Comparison of ENCODE assay signal across 15 cellular contexts in the genomic region with DNA sequence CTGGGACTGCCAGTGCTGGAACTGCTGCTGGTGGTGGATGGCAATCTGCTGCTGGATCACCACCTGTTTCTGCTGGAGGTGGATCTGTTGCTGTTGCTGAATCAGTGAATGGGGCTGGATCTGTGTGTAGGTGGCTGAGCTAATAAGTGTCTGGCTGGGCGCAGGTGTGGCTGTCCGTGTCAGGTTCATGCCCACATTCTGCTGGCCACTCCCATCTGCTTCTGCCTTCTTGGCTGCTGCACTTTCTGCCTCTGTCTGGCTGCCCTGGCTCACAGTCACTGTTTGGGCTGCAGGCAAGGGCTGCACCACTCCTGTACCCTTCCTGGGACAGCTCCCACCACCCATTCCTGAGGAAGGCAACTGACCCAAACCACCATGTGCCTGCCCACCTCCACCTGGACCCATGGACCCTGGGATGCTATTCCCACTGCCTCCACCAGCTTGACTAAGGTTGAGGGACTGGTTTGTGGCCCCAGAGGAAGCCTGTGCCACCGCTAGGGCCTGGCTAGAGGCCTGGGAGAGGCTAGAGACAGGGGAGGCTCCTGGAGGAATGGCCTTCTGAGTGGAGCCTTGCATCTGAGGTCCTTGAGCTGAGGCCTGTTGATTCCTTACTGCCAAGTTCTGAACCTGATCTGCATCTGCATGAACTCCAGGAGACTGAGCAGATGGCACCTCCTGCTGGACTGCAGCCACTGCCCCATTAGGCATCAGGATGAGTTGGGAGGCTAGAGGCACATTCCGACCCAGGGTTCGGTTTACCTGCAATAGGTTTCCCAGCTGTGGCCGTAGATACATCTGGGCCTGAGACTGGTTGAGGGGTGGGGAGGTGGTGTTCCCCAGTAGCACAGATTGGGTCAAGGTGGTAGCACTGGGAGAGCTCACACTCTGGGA. TPM values are rescaled to one million over a fixed set of nuclear protein-coding genes. Genes with fewer than 3 reads are reported as not detected.
DNase-seq lines count a peak whose midpoint lies in the region; ATAC-seq, FAIRE-seq and TF ChIP-seq lines count a peak whose summit lies in the region.
"Not testable (repeated sequence)": the region's sequence is repeated elsewhere in the genome, so short reads cannot be mapped to it uniquely, and the experiment has no call there.
"Had no signal": no experiment of that assay in that cellular context is flagged by ENCODE, and none has a peak within 500 bp of the region (broad histone marks: within the 10 kb centered on the region; RNA-seq: fewer than 3 reads in every experiment).

No MANE protein-coding gene starts in this region.

- intact Hi-C loops in right lobe of liver (cut with DNase I); stomach (cut with DNase I; ENCODE audit: low total_unique reads): not testable (repeated sequence)

- not testable (repeated sequence) for H3K27ac Mint-ChIP-seq in neural progenitor cell

- H3K9me3 Mint-ChIP-seq in neural progenitor cell, result not testable (repeated sequence)

- not testable (repeated sequence) for H3K4me3 ChIP-seq in bronchial epithelial cell (ENCODE audit: low read depth, low read length); right lobe of liver; neural progenitor cell; stomach

- no CpG with 5 or more reads among the region's 6 CpGs for WGBS in right lobe of liver (ENCODE audit: insufficient coverage, low coverage, low lambda C conversion rate, missing lambda C conversion rate)
- 57 to 97% (median 72%) methylated on average over 3 to 5 of the region's 6 CpGs for WGBS in stomach, 5 donors

- not testable (repeated sequence) for H3F3A ChIP-seq in neural progenitor cell (ENCODE audit: low read depth)

- not testable (repeated sequence) for H3K4me1 ChIP-seq in foreskin keratinocyte, right lobe of liver, neural progenitor cell, stomach

- not testable (repeated sequence) for H3K4me1 Mint-ChIP-seq in neural progenitor cell

- H3K27ac ChIP-seq in foreskin keratinocyte, right lobe of liver, neural progenitor cell, stomach: not testable (repeated sequence)

- H3K9me3 ChIP-seq in right lobe of liver; neural progenitor cell (ENCODE audit: low read depth); stomach: not testable (repeated sequence)

- TF ChIP-seq POLR2A in right lobe of liver (IDR thresholded peaks at IDR 0.05); stomach (IDR thresholded peaks at IDR 0.05): not testable (repeated sequence)

- H3K27me3 ChIP-seq in bronchial epithelial cell (ENCODE audit: control insufficient read depth, insufficient read depth, low read length); right lobe of liver; neural progenitor cell; stomach: not testable (repeated sequence)
- H3K27me3 ChIP-seq in foreskin keratinocyte, result peaks cover 14% of the 10 kb centered on the region

- TF ChIP-seq EP300 in stomach (IDR thresholded peaks at IDR 0.05), result not testable (repeated sequence)

- H3K27me3 Mint-ChIP-seq in neural progenitor cell (ENCODE audit: insufficient read depth, low read depth), result not testable (repeated sequence)

- ATAC-seq in foreskin keratinocyte (peak; percentile 14), right lobe of liver (peak; percentile 11 to 67 (median 13))

- H2AFZ ChIP-seq in neural progenitor cell (replicated peaks), result peak overlapping the region; percentile 85

- H4K20me1 ChIP-seq in neural progenitor cell (ENCODE audit: low read depth), result not testable (repeated sequence)

- H3K79me2 ChIP-seq in neural progenitor cell (ENCODE audit: low read depth), result not testable (repeated sequence)

- peak; percentile 5 for DNase-seq in ELF-1 (ENCODE audit: low read depth, low spot score)
- peak; percentile 30 for DNase-seq in NCI-H748 (lab: John Stamatoyannopoulos, UW; ENCODE audit: unreplicated experiment)
- not testable (repeated sequence) for DNase-seq in bronchial epithelial cell (ENCODE audit: low read depth); foreskin keratinocyte; right lobe of liver; neural progenitor cell (ENCODE audit: low spot score)
- DNase-seq in stomach, result peak; percentile 26

- H3K36me3 Mint-ChIP-seq in neural progenitor cell, result not testable (repeated sequence)

- not testable (repeated sequence) for H3K4me2 ChIP-seq in neural progenitor cell

- not testable (repeated sequence) for H3K4me3 Mint-ChIP-seq in neural progenitor cell

- peak; percentile 40 for FAIRE-seq in bronchial epithelial cell (lab: Jason Lieb, UNC)

- not testable (repeated sequence) for H3K36me3 ChIP-seq in bronchial epithelial cell (ENCODE audit: control insufficient read depth, insufficient read depth, low read length); right lobe of liver; neural progenitor cell; stomach

- H3K9ac ChIP-seq in neural progenitor cell, result not testable (repeated sequence)

- not testable (repeated sequence) for TF ChIP-seq CTCF in bronchial epithelial cell (IDR thresholded peaks at IDR 0.05; ENCODE audit: insufficient read depth, low read length, severe bottlenecking); foreskin keratinocyte (conservative IDR thresholded peaks at IDR 0.05); right lobe of liver (IDR thresholded peaks at IDR 0.05); neural progenitor cell (IDR thresholded peaks at IDR 0.05); stomach (IDR thresholded peaks at IDR 0.05)

RNA-seq across cellular contexts. Expression of a gene that starts 12.3 kb away (rescaled TPM):
- not detected in 2 replicates for total RNA-seq in bronchial epithelial cell
- total RNA-seq in foreskin keratinocyte, result not detected in 2 replicates
- not detected in 2 replicates for polyA plus RNA-seq in foreskin keratinocyte
- not detected for total RNA-seq in right lobe of liver
- not detected in 2 replicates for total RNA-seq in neural progenitor cell (ENCODE audit: low replicate concordance)
- not detected for total RNA-seq in stomach
- polyA plus RNA-seq in stomach, result not detected
- total RNA-seq: A673; Caco-2; CD8-positive, alpha-beta memory T cell; G401; GM12878; H7; HT-29 had no signal
- polyA plus RNA-seq: CD8-positive, alpha-beta memory T cell; GM12878; IgD-negative memory B cell had no signal

RNA-seq across cellular contexts. Expression of a gene that starts 13.4 kb away (rescaled TPM):
- total RNA-seq in bronchial epithelial cell (not detected in 2 replicates), foreskin keratinocyte (not detected in 2 replicates), right lobe of liver (not detected), neural progenitor cell (ENCODE audit: low replicate concordance) (not detected in 2 replicates), stomach (not detected)
- polyA plus RNA-seq in foreskin keratinocyte (not detected in 2 replicates), stomach (not detected)
- total RNA-seq: A673; Caco-2; CD8-positive, alpha-beta memory T cell; G401; GM12878; H7; HT-29 had no signal
- polyA plus RNA-seq: CD8-positive, alpha-beta memory T cell; GM12878; IgD-negative memory B cell had no signal

RNA-seq across cellular contexts. Expression of a gene that starts 30.1 kb away (rescaled TPM):
- not detected in 2 replicates for total RNA-seq in bronchial epithelial cell
- not detected in 2 replicates for total RNA-seq in foreskin keratinocyte
- polyA plus RNA-seq in foreskin keratinocyte, result not detected in 2 replicates
- total RNA-seq in right lobe of liver, result not detected
- total RNA-seq in neural progenitor cell (ENCODE audit: low replicate concordance), result not detected in 2 replicates
- total RNA-seq in stomach, result not detected
- not detected for polyA plus RNA-seq in stomach
- total RNA-seq: A673; Caco-2; CD8-positive, alpha-beta memory T cell; G401; GM12878; H7; HT-29 had no signal
- polyA plus RNA-seq: CD8-positive, alpha-beta memory T cell; GM12878; IgD-negative memory B cell had no signal

RNA-seq across cellular contexts. Expression of a gene that starts 51.0 kb away (rescaled TPM):
- total RNA-seq in bronchial epithelial cell (not detected in 2 replicates), foreskin keratinocyte (not detected in 2 replicates), right lobe of liver (not detected), neural progenitor cell (ENCODE audit: low replicate concordance) (not detected in 2 replicates), stomach (not detected)
- polyA plus RNA-seq in foreskin keratinocyte (not detected in 2 replicates), stomach (not detected)
- total RNA-seq: A673; Caco-2; CD8-positive, alpha-beta memory T cell; G401; GM12878; H7; HT-29 had no signal
- polyA plus RNA-seq: CD8-positive, alpha-beta memory T cell; GM12878; IgD-negative memory B cell had no signal

RNA-seq across cellular contexts. Expression of a gene that starts 56.2 kb away (rescaled TPM):
- total RNA-seq in bronchial epithelial cell (not detected in 2 replicates), foreskin keratinocyte (not detected in 2 replicates), right lobe of liver (not detected), neural progenitor cell (ENCODE audit: low replicate concordance) (not detected in 2 replicates), stomach (not detected)
- polyA plus RNA-seq in foreskin keratinocyte (not detected in 2 replicates), stomach (not detected)
- total RNA-seq: A673; Caco-2; CD8-positive, alpha-beta memory T cell; G401; GM12878; H7; HT-29 had no signal
- polyA plus RNA-seq: CD8-positive, alpha-beta memory T cell; GM12878; IgD-negative memory B cell had no signal
